In the genomic region with DNA sequence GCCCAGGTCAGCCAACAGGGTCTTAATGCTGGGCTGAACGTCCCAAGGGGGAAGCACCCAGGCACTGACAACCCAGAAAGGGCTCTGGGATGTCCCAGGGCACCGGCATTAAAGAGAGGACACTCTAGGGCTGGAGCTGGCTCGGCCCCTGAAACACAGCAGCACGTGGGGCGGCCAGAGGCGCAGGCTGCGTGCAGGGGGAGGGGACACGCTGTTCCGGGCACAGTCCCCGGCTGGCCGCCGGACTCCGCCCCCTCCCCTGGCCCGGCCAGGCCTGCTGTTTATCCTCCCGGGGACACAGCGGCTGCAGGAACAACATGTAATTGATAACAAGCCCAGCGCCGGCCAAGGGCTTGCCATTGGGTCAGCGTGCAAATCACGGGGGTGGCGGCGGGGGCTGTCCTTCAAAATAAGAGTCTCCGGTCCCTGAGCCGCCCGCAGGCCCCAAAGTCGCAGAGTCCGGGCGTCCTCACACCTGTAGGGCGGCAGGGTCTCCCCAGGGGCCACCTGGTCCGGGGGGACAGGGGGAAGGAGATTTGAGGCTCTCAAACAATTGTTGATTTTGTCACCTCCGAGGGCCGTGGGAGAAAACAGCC, we compare ENCODE assay signal across 8 cellular contexts. TPM values are rescaled to one million over a fixed set of nuclear protein-coding genes. Genes with fewer than 3 reads are reported as not detected.
DNase-seq lines count a peak whose midpoint lies in the region; ATAC-seq lines count a peak whose summit lies in the region.

No MANE protein-coding gene starts in this region.

- H3K36me3 ChIP-seq in adipocyte (ENCODE audit: control insufficient read depth, insufficient read depth, low read length, severe bottlenecking) (peaks cover 19% of the 10 kb centered on the region), neuronal stem cell (replicated peaks in 1 of 2; ENCODE audit: control insufficient read depth in 2 of 2, insufficient read depth in 2 of 2, low read length in 2 of 2) (peaks cover 0 to 4% of the 10 kb centered on the region in 2 donors)

- H2BK5ac ChIP-seq in neuronal stem cell (ENCODE audit: low read length) = peak overlapping the region; percentile 76

- H2BK15ac ChIP-seq in neuronal stem cell (ENCODE audit: low read length) = peak overlapping the region; percentile 94

- H4K8ac ChIP-seq in neuronal stem cell (ENCODE audit: low read depth, low read length) = no peak overlapping the region

- ATAC-seq in Right ventricle myocardium inferior (peak; percentile 91), HG02759 (IDR thresholded peaks at IDR 0.05; ENCODE audit: unreplicated experiment) (no peak)

- H2AK5ac ChIP-seq in neuronal stem cell (ENCODE audit: low read depth, low read length) = no peak overlapping the region

- H3K27ac ChIP-seq in neuronal stem cell (replicated peaks; ENCODE audit: low read length) = no peak overlapping the region

- H3K4me1 ChIP-seq in adipocyte (ENCODE audit: control insufficient read depth, insufficient read depth, low read length) = peaks cover 64% of the 10 kb centered on the region
- peaks cover 13 to 14% of the 10 kb centered on the region in 2 donors for H3K4me1 ChIP-seq in neuronal stem cell (ENCODE audit: control insufficient read depth in 2 of 2, insufficient read depth in 1 of 2, low read depth in 1 of 2, low read length in 2 of 2)

- H3K14ac ChIP-seq in neuronal stem cell (ENCODE audit: low read length) = no peak overlapping the region

- DNase-seq in COR-L47 (lab: John Stamatoyannopoulos, UW) (peak; percentile 63), LHCN-M2 (ENCODE audit: low read depth) (peak; percentile 29), adipocyte (ENCODE audit: low read depth) (peak; percentile 92), Right ventricle myocardium inferior (ENCODE audit: missing footprints) (peak; percentile 98), neuronal stem cell (ENCODE audit: low spot score) (peak; percentile 77), NCI-H1930 (lab: John Stamatoyannopoulos, UW) (no peak), SIG-M5 (lab: John Stamatoyannopoulos, UW) (no peak)

- H3K79me1 ChIP-seq in neuronal stem cell (ENCODE audit: low read depth, low read length) = peaks cover 5% of the 10 kb centered on the region

- H3K23ac ChIP-seq in neuronal stem cell (ENCODE audit: low read depth, low read length, poor library complexity) = peak overlapping the region; percentile 96

- peak overlapping the region; percentile 90 for H2AFZ ChIP-seq in neuronal stem cell (ENCODE audit: low read length)

- H2BK120ac ChIP-seq in neuronal stem cell (ENCODE audit: low read depth, low read length) = no peak overlapping the region

- H3K9me3 ChIP-seq in adipocyte (ENCODE audit: control insufficient read depth, low read length) (peaks cover 13% of the 10 kb centered on the region), neuronal stem cell (replicated peaks in 1 of 2; ENCODE audit: control insufficient read depth in 2 of 2, insufficient read depth in 1 of 2, low read depth in 1 of 2, low read length in 2 of 2) (peaks cover 4 to 13% of the 10 kb centered on the region in 2 donors)

- H3K27me3 ChIP-seq in adipocyte (replicated peaks; ENCODE audit: control insufficient read depth, insufficient read depth, low read length) (peaks cover 24% of the 10 kb centered on the region), neuronal stem cell (ENCODE audit: control insufficient read depth in 3 of 3, insufficient read depth in 3 of 3, low read depth in 1 of 3, low read length in 3 of 3) (peaks cover 0 to 25% (median 9%) of the 10 kb centered on the region in 3 experiments)

- peak overlapping the region; percentile 96 for H3K9ac ChIP-seq in adipocyte (ENCODE audit: low read length)
- H3K9ac ChIP-seq in neuronal stem cell (ENCODE audit: low read depth, low read length, poor library complexity) = peak overlapping the region; percentile 90

- H2BK12ac ChIP-seq in neuronal stem cell (ENCODE audit: low read length) = no peak overlapping the region

- WGBS in neuronal stem cell (ENCODE audit: extremely low coverage in 2 of 2, insufficient read length in 2 of 2, insufficient replicate concordance in 1 of 2), 2 donors = no CpG with 5 or more reads among the region's 32 CpGs

- intact Hi-C loops in Right ventricle myocardium inferior (cut with DNase I) = loop anchor here (1.0 to 5.0 kb wide), 3 partner anchors 33 to 89 kb away; no protein-coding TSS in a partner anchor

- peak overlapping the region; percentile 96 for H3K4me2 ChIP-seq in neuronal stem cell (ENCODE audit: insufficient read depth, low read length, poor library complexity, severe bottlenecking)

- H3K4ac ChIP-seq in neuronal stem cell (ENCODE audit: low read length) = no peak overlapping the region

- H3K4me3 ChIP-seq in adipocyte (ENCODE audit: low read length) (peak overlapping the region; percentile 92), neuronal stem cell (ENCODE audit: low read length in 2 of 2) (peak overlapping the region; percentile 67 to 90)

- no peak overlapping the region for H4K91ac ChIP-seq in neuronal stem cell (ENCODE audit: low read depth, low read length, poor library complexity)

- H3K18ac ChIP-seq in neuronal stem cell (ENCODE audit: low read length) = peak overlapping the region; percentile 94

RNA-seq across cellular contexts. Expression of gene KLF15, which starts 1.3 kb away (rescaled TPM):
- total RNA-seq in LHCN-M2 (2014; rRNA removed) (0.06 and 0.11 TPM in 2 replicates), Right ventricle myocardium inferior (33.0 TPM)
- 0.36 TPM for polyA plus RNA-seq in LHCN-M2 (2012)
- 6.0 TPM for polyA plus RNA-seq in neuronal stem cell (2013, experiment 1 of 2)
- polyA plus RNA-seq in neuronal stem cell (2013, experiment 2 of 2) = 5.6 TPM

RNA-seq across cellular contexts. Expression of gene CFAP100, which starts 38.8 kb away (rescaled TPM):
- total RNA-seq in LHCN-M2 (2014; rRNA removed) (not detected in 2 replicates), Right ventricle myocardium inferior (not detected)
- not detected for polyA plus RNA-seq in LHCN-M2 (2012)
- polyA plus RNA-seq in neuronal stem cell (2013, experiment 1 of 2) = 3.9 TPM
- polyA plus RNA-seq in neuronal stem cell (2013, experiment 2 of 2) = 2.8 TPM

Comparison
In these comparisons a context has a peak if more than half of its experiments do, and no peak if none do; other contexts are left out.
1. DNase-seq: peak in COR-L47 (single experiment), LHCN-M2 (single experiment), adipocyte (single experiment), Right ventricle myocardium inferior (single experiment) and neuronal stem cell (single experiment); none in NCI-H1930 (0 of 2) and SIG-M5 (single experiment).
2. RNA of gene KLF15, which starts 1.3 kb away (total RNA-seq): 33.0 TPM in Right ventricle myocardium inferior (single experiment); 0.06 to 0.11 TPM in LHCN-M2; every median in the first group is over 10 times any median in the second.